In the genomic region with DNA sequence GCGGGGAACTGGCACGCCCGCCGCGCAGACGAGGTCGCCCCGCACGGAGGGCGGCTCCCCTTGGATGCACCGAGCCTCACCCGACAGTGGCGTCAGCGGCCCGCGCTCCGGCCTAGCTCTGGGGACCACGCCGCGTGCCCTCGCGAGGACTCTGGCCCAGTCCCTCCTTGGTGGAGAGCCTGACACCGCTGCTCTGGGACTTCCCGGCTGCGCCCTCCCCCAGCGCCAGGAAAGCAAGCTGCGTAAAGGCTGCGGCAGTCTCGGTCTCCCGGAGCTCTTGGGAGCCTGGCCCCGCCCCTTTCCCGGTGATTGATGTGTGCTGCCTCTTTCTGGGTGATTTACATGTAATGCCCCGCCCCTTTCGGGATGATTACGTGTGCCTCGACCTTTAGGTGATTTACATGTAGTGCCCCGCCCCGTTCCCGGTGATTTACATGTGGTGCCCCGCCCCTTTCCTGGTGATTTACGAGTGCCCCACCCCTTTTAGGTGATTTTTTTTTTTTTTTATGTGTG, we compare ENCODE assay signal across 8 cellular contexts. TPM values are rescaled to one million over a fixed set of nuclear protein-coding genes. Genes with fewer than 3 reads are reported as not detected.
A peak's percentile ranks its signal among the peaks of the same experiment; 100 is the strongest.
DNase-seq lines count a peak whose midpoint lies in the region; ATAC-seq and TF ChIP-seq lines count a peak whose summit lies in the region.

LENG9 (minus strand) TSS at position 248 of the 513 bp plus-strand sequence. CDS start 252 bp downstream, outside the sequence.

- H3K4me3 ChIP-seq in Jurkat, Clone E6-1 (ENCODE audit: low read length), result peak within 1 kb of the TSS; percentile 70
- peak within 1 kb of the TSS; percentile 61 to 78 (median 70) for H3K4me3 ChIP-seq in Peyer's patch
- H3K4me3 ChIP-seq in fibroblast of lung (replicated peaks in 1 of 4; ENCODE audit: control extremely low read depth in 1 of 4, insufficient read depth in 1 of 4, low read depth in 3 of 4, low read length in 4 of 4), result peak within 1 kb of the TSS; percentile 37 to 69 (median 60)
- peak within 1 kb of the TSS; percentile 88 for H3K4me3 ChIP-seq in naive thymus-derived CD4-positive, alpha-beta T cell (ENCODE audit: low read length)

- H4K20me1 ChIP-seq in fibroblast of lung (ENCODE audit: control insufficient read depth, extremely low read depth, insufficient read depth, low read length), result no peaks in the 10 kb centered on the region

- H3K9me3 ChIP-seq in Peyer's patch (peaks cover 0 to 3% (median 0%) of the 10 kb centered on the region in 4 donors), fibroblast of lung (ENCODE audit: control insufficient read depth, insufficient read depth, low read depth, low read length) (no peaks in the 10 kb centered on the region)
- no peaks in the 10 kb centered on the region for H3K9me3 ChIP-seq in naive thymus-derived CD4-positive, alpha-beta T cell (ENCODE audit: control insufficient read depth in 2 of 3, low read length in 3 of 3)

- H3K4me1 ChIP-seq in Peyer's patch (peaks cover 3 to 56% (median 14%) of the 10 kb centered on the region in 4 donors), fibroblast of lung (ENCODE audit: control insufficient read depth, extremely low read depth, insufficient read depth, low read length) (peaks cover 22% of the 10 kb centered on the region)
- peaks cover 17 to 23% of the 10 kb centered on the region in 2 donors for H3K4me1 ChIP-seq in naive thymus-derived CD4-positive, alpha-beta T cell (ENCODE audit: control insufficient read depth in 2 of 2, insufficient read depth in 2 of 2, low read length in 2 of 2)

- intact Hi-C loops in naive thymus-derived CD4-positive, alpha-beta T cell (cut with micrococcal nuclease), result loop anchor here (1.0 to 10.0 kb wide), 13 partner anchors 14 to 1677 kb away; partner anchors contain the start of genes CNOT3 (in 2 of the 2), LENG8 (in 2 of the 2), LENG1 (in 1 of the 2) and PRPF31 (in 1 of the 2)

- H3K4me1 Mint-ChIP-seq in activated T-helper 17 cell treated with anti-CD3 and anti-CD28 coated beads, Interleukin-2, amount 50 U/mL, for 72 hours, result peaks cover 19% of the 10 kb centered on the region
- peaks cover 16 to 35% (median 33%) of the 10 kb centered on the region in 7 donors for H3K4me1 Mint-ChIP-seq in naive thymus-derived CD4-positive, alpha-beta T cell
- peaks cover 49% of the 10 kb centered on the region for H3K4me1 Mint-ChIP-seq in stimulated activated memory B cell treated with anti-CD40 and anti-IgM and Interleukin-4, amounts not matched to agents 10 μg/mL and 1 μg/mL and 100 μg/mL, for 72 hours

- peak; percentile 43 for ATAC-seq in GM21717 (IDR thresholded peaks at IDR 0.05; ENCODE audit: unreplicated experiment)
- peak; percentile 75 for ATAC-seq in activated T-helper 17 cell treated with anti-CD3 and anti-CD28 coated beads, Interleukin-2, amount 50 U/mL, for 72 hours (replicated peaks)
- ATAC-seq in naive thymus-derived CD4-positive, alpha-beta T cell, result peak; percentile 81
- ATAC-seq in stimulated activated memory B cell treated with anti-CD40 and anti-IgM and Interleukin-4, amounts not matched to agents 10 μg/mL and 1 μg/mL and 100 μg/mL, for 72 hours, result peak; percentile 77

- peak within 1 kb of the TSS; percentile 89 for H3K4me3 Mint-ChIP-seq in activated T-helper 17 cell treated with anti-CD3 and anti-CD28 coated beads, Interleukin-2, amount 50 U/mL, for 72 hours
- peak within 1 kb of the TSS; percentile 84 to 95 (median 92) for H3K4me3 Mint-ChIP-seq in naive thymus-derived CD4-positive, alpha-beta T cell
- peak within 1 kb of the TSS; percentile 85 for H3K4me3 Mint-ChIP-seq in stimulated activated memory B cell treated with anti-CD40 and anti-IgM and Interleukin-4, amounts not matched to agents 10 μg/mL and 1 μg/mL and 100 μg/mL, for 72 hours

- no peaks in the 10 kb centered on the region for H3K9me3 Mint-ChIP-seq in activated T-helper 17 cell treated with anti-CD3 and anti-CD28 coated beads, Interleukin-2, amount 50 U/mL, for 72 hours
- H3K9me3 Mint-ChIP-seq in naive thymus-derived CD4-positive, alpha-beta T cell, result peaks cover 0 to 5% (median 0%) of the 10 kb centered on the region in 11 donors
- no peaks in the 10 kb centered on the region for H3K9me3 Mint-ChIP-seq in stimulated activated memory B cell treated with anti-CD40 and anti-IgM and Interleukin-4, amounts not matched to agents 10 μg/mL and 1 μg/mL and 100 μg/mL, for 72 hours

- TF ChIP-seq CTCF in Peyer's patch (IDR thresholded peaks at IDR 0.05) (peak in 1 of 6 experiments; percentile 4), fibroblast of lung (conservative IDR thresholded peaks at IDR 0.05 in 1 of 2, IDR thresholded peaks at IDR 0.05 in 1 of 2; ENCODE audit: low read depth in 1 of 2, low read length in 2 of 2) (no peak)

- H3K9ac ChIP-seq in fibroblast of lung (ENCODE audit: insufficient read depth, low read length), result peak within 1 kb of the TSS; percentile 90

- TF ChIP-seq POLR2A in Peyer's patch (IDR thresholded peaks at IDR 0.05), result peak; percentile 89 to 98

- H3K79me2 ChIP-seq in fibroblast of lung (ENCODE audit: control insufficient read depth, insufficient read depth, low read length), result peaks cover 22% of the 10 kb centered on the region

- peak within 1 kb of the TSS; percentile 31 for H2AFZ ChIP-seq in fibroblast of lung (ENCODE audit: low read length)

- peaks cover 45% of the 10 kb centered on the region for H3K36me3 Mint-ChIP-seq in activated T-helper 17 cell treated with anti-CD3 and anti-CD28 coated beads, Interleukin-2, amount 50 U/mL, for 72 hours (ENCODE audit: low read depth)
- H3K36me3 Mint-ChIP-seq in naive thymus-derived CD4-positive, alpha-beta T cell, result peaks cover 6 to 20% (median 10%) of the 10 kb centered on the region in 5 donors
- H3K36me3 Mint-ChIP-seq in stimulated activated memory B cell treated with anti-CD40 and anti-IgM and Interleukin-4, amounts not matched to agents 10 μg/mL and 1 μg/mL and 100 μg/mL, for 72 hours, result peaks cover 22% of the 10 kb centered on the region

- H3K36me3 ChIP-seq in Peyer's patch, result peaks cover 0 to 35% (median 0%) of the 10 kb centered on the region in 3 donors
- H3K36me3 ChIP-seq in fibroblast of lung (ENCODE audit: control insufficient read depth, insufficient read depth, low read length), result peaks cover 26% of the 10 kb centered on the region
- H3K36me3 ChIP-seq in naive thymus-derived CD4-positive, alpha-beta T cell (ENCODE audit: control insufficient read depth in 2 of 3, insufficient read depth in 3 of 3, low read length in 3 of 3), result peaks cover 7 to 36% (median 13%) of the 10 kb centered on the region in 3 experiments

- peak within 1 kb of the TSS; percentile 97 for H3K27ac Mint-ChIP-seq in activated T-helper 17 cell treated with anti-CD3 and anti-CD28 coated beads, Interleukin-2, amount 50 U/mL, for 72 hours
- H3K27ac Mint-ChIP-seq in naive thymus-derived CD4-positive, alpha-beta T cell, result peak within 1 kb of the TSS; percentile 86 to 98 (median 93)
- peak within 1 kb of the TSS; percentile 86 for H3K27ac Mint-ChIP-seq in stimulated activated memory B cell treated with anti-CD40 and anti-IgM and Interleukin-4, amounts not matched to agents 10 μg/mL and 1 μg/mL and 100 μg/mL, for 72 hours

- POLR2A ChIA-PET in naive thymus-derived CD4-positive, alpha-beta T cell (lab: Charles Lee), result interaction anchor here (0.5 to 5.2 kb wide), 4 partner anchors 9 to 102 kb away, joined by 3 to 67 read pairs (median 6); partner anchors contain the start of gene LENG8

- CTCF ChIA-PET in naive thymus-derived CD4-positive, alpha-beta T cell (lab: Charles Lee), result interaction anchor here (0.9 kb wide), 1 partner anchor 15 kb away, joined by 3 read pairs; no protein-coding TSS in a partner anchor

- peaks cover 6% of the 10 kb centered on the region for H3K27me3 Mint-ChIP-seq in activated T-helper 17 cell treated with anti-CD3 and anti-CD28 coated beads, Interleukin-2, amount 50 U/mL, for 72 hours
- peaks cover 5 to 23% (median 7%) of the 10 kb centered on the region in 5 donors for H3K27me3 Mint-ChIP-seq in naive thymus-derived CD4-positive, alpha-beta T cell
- peaks cover 3% of the 10 kb centered on the region for H3K27me3 Mint-ChIP-seq in stimulated activated memory B cell treated with anti-CD40 and anti-IgM and Interleukin-4, amounts not matched to agents 10 μg/mL and 1 μg/mL and 100 μg/mL, for 72 hours

- H3K27me3 ChIP-seq in Peyer's patch, result no peaks in the 10 kb centered on the region
- H3K27me3 ChIP-seq in fibroblast of lung (ENCODE audit: control insufficient read depth, insufficient read depth, low read length), result no peaks in the 10 kb centered on the region
- H3K27me3 ChIP-seq in naive thymus-derived CD4-positive, alpha-beta T cell (ENCODE audit: control insufficient read depth in 2 of 2, insufficient read depth in 2 of 2, low read length in 2 of 2), result peaks cover 0 to 3% of the 10 kb centered on the region in 2 donors

- H3K27ac ChIP-seq in Peyer's patch, result peak within 1 kb of the TSS; percentile 95 to 100 (median 98)
- peak within 1 kb of the TSS; percentile 96 for H3K27ac ChIP-seq in fibroblast of lung (ENCODE audit: insufficient read depth, low read length)
- peak within 1 kb of the TSS; percentile 71 for H3K27ac ChIP-seq in naive thymus-derived CD4-positive, alpha-beta T cell (ENCODE audit: low read depth, low read length)

- DNase-seq in DMS53 treated with DMSO at 0.1 percent for 48 hours (lab: John Stamatoyannopoulos, UW; ENCODE audit: unreplicated experiment), result peak; percentile 75
- peak; percentile 96 for DNase-seq in Jurkat, Clone E6-1 (ENCODE audit: low read depth, low spot score)
- DNase-seq in Peyer's patch, result peak; percentile 99 to 100 (median 99)
- DNase-seq in fibroblast of lung (ENCODE audit: low read depth in 2 of 2), result peak; percentile 99
- DNase-seq in naive thymus-derived CD4-positive, alpha-beta T cell, result peak; percentile 73 to 97 (median 87)

- peak within 1 kb of the TSS; percentile 83 for H3K4me2 ChIP-seq in fibroblast of lung (ENCODE audit: extremely low read depth, insufficient read depth, low read length)

RNA-seq across cellular contexts. Expression of gene LENG9, which starts in this region (rescaled TPM):
- 2.4 TPM for polyA plus RNA-seq in Jurkat, Clone E6-1 (2012; ENCODE audit: insufficient read depth, insufficient read length)
- total RNA-seq in Peyer's patch (10 to 100 TPM; 11.0 to 18.9 (median 15.8) TPM), fibroblast of lung (14.6 and 16.7 TPM in 2 replicates)
- 1 to 10 TPM; 3.1 to 4.4 TPM for total RNA-seq in activated T-helper 17 cell treated with anti-CD3 and anti-CD28 coated beads, Interleukin-2, amount 50 U/mL, for 72 hours
- polyA plus RNA-seq in fibroblast of lung, result 0.46 and 0.84 TPM in 2 replicates
- polyA plus RNA-seq in fibroblast of lung (2012), result 1.7 and 3.1 TPM in 2 replicates
- 0.70 and 2.3 TPM in 2 replicates for polyA minus RNA-seq in fibroblast of lung (ENCODE audit: low replicate concordance)
- 1 to 10 TPM; 3.5 to 6.1 (median 4.3) TPM for total RNA-seq in naive thymus-derived CD4-positive, alpha-beta T cell
- polyA plus RNA-seq in naive thymus-derived CD4-positive, alpha-beta T cell, result under 1 TPM; 0.09 to 0.16 TPM

Comparison
In these comparisons a context has a peak if more than half of its experiments do, and no peak if none do; other contexts are left out.
1. Peak in every context shown above with its lines: DNase-seq, ATAC-seq, H3K4me3 ChIP-seq and H3K27ac ChIP-seq.